20 cellular contexts compared by ENCODE assay signal in the genomic region with DNA sequence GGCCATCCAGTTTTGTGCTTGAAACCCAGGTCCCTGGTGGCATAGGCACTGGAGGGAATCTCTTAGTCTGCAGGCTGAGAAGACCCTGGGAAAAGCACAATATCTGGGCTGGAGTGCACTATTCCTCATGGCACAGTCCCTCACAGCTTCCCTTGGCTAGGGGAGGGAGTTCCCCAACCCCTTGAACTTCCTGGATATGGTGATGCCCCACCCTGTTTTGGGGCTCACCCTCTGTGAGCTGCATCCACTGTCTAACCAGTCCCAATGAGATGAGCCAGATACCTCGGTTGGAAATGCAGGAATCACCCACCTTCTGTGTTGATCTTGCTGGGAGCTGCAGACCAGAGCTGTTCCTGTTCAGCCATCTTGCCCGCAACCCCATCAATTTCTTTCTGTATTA.
"Had no signal": no experiment of that assay in that cellular context is flagged by ENCODE, and none has a peak within 500 bp of the region (broad histone marks: within the 10 kb centered on the region; RNA-seq: fewer than 3 reads in every experiment).

No MANE protein-coding gene starts in this region.

- DNase-seq: IMR-90, Karpas-422, KG1, MG63, NCI-H1092, NCI-H1105 treated with DMSO at 0.1 percent for 48 hours, NCI-H1417 treated with DMSO at 0.1 percent for 48 hours, NCI-H146, NCI-H1694 treated with DMSO at 0.1 percent for 48 hours, NCI-H1930, NCI-H2081, NCI-H2107, NCI-H2227 treated with DMSO at 0.1 percent for 48 hours, NCI-H524, NCI-H69, NCI-H774, SHP77 had no signal

- H3K9me3 ChIP-seq: MG63 had no signal

- H3K27ac ChIP-seq: RWPE1, SK-N-MC had no signal

- H3K4me3 ChIP-seq: MG63, SK-N-MC had no signal

- H3K27me3 ChIP-seq: MG63 had no signal

- H3K36me3 ChIP-seq: MG63 had no signal

- ATAC-seq: HepG2 had no signal
